Comparison of ENCODE assay signal across 1 cellular context in the genomic region with DNA sequence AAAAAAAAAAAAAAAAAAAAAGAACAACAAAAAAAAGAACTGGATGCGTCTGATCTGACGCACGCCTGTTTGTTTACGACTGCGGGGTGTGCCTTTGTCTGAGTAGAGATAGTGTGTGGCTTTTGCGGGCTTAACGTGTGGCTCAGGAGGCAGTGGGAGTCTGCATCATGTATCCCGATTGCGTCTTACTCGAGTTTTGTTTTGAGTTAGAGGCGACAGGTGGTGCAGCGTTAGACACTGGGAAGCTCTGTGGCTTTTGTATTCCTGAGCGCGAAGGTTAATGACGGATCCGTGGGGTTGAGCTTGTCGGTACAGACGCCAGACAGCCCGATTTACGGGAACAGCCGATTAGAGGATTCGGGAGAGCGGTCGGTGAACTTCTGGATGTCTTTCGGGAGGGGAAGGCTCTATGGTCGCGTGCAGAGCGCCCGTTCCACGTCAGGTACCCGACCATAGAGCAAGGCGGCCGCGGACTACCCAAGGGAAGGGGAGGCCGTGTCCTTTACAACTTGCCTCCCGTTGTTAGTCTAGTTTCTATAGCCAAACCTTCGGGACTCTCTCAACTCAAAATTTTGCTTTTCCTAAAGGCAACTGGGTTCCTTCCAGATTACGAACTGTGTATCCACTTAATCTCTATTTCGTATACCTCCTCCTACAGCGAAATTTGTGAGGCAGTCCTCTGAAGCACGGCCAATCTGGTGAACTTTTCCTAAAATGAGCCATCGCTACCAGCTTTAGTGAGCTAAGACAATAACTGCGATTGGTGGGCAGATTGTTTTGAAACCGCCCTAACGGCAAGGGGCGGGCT.
TF ChIP-seq lines count a peak whose summit lies in the region.

No MANE protein-coding gene starts in this region.

TF ChIP-seq in neural cell, 6 proteins besides CTCF, POLR2A, EP300 and RAD21 (continued from another document):
- TF ChIP-seq, protein P1, sequence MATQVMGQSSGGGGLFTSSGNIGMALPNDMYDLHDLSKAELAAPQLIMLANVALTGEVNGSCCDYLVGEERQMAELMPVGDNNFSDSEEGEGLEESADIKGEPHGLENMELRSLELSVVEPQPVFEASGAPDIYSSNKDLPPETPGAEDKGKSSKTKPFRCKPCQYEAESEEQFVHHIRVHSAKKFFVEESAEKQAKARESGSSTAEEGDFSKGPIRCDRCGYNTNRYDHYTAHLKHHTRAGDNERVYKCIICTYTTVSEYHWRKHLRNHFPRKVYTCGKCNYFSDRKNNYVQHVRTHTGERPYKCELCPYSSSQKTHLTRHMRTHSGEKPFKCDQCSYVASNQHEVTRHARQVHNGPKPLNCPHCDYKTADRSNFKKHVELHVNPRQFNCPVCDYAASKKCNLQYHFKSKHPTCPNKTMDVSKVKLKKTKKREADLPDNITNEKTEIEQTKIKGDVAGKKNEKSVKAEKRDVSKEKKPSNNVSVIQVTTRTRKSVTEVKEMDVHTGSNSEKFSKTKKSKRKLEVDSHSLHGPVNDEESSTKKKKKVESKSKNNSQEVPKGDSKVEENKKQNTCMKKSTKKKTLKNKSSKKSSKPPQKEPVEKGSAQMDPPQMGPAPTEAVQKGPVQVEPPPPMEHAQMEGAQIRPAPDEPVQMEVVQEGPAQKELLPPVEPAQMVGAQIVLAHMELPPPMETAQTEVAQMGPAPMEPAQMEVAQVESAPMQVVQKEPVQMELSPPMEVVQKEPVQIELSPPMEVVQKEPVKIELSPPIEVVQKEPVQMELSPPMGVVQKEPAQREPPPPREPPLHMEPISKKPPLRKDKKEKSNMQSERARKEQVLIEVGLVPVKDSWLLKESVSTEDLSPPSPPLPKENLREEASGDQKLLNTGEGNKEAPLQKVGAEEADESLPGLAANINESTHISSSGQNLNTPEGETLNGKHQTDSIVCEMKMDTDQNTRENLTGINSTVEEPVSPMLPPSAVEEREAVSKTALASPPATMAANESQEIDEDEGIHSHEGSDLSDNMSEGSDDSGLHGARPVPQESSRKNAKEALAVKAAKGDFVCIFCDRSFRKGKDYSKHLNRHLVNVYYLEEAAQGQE (IDR thresholded peaks at IDR 0.05; ENCODE audit: borderline replicate concordance) = peak; percentile 33
- peak; percentile 73 for TF ChIP-seq MXI1 (conservative IDR thresholded peaks at IDR 0.05; ENCODE audit: poor library complexity, severe bottlenecking)
- no peak for TF ChIP-seq TAF1 (IDR thresholded peaks at IDR 0.05; ENCODE audit: low read depth)
